In the genomic region with DNA sequence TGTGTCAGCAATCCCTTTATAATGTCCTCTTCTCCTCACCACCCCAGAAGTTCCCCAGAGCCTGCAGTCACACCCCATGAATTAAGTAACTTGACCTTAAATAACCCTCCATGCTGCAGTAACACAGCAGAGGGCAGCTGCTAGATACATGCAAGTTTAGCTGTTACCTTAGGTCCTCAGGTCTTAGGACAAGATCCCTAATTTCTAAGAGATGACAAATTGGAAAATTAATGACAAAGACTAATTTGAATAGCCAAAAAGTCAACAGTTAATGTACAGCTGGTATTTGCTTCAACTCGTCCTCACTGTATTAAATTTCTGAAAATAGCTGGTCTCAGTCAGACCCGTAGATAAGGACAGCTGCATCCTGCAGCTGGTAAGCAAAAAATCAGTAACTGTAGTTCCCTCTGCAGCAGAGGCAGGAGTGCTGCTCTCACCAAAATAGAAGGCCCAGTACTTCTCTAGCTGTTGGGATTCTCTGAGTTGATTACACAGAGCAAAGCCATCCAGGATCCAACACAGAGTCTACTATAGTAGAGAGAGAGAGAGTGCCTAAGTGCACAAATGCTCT, we compare ENCODE assay signal across 8 cellular contexts.
DNase-seq lines count a peak whose midpoint lies in the region; ATAC-seq and TF ChIP-seq lines count a peak whose summit lies in the region.

No MANE protein-coding gene starts in this region.

- no peaks in the 10 kb centered on the region for H3K27me3 Mint-ChIP-seq in H9 (ENCODE audit: low read depth)
- no peaks in the 10 kb centered on the region for H3K27me3 Mint-ChIP-seq in activated naive CD4-positive, alpha-beta T cell treated with anti-CD3 and anti-CD28 coated beads for 36 hours (ENCODE audit: low read depth)

- TF ChIP-seq CTCF in GM12864 (IDR thresholded peaks at IDR 0.05; ENCODE audit: low read depth, low read length, missing control alignments) (no peak), H9 (conservative IDR thresholded peaks at IDR 0.05) (no peak), WERI-Rb-1 (IDR thresholded peaks at IDR 0.05; ENCODE audit: low read depth, low read length) (no peak), omental fat pad (IDR thresholded peaks at IDR 0.05) (no peak), colonic mucosa (IDR thresholded peaks at IDR 0.05) (no peak)

- no peak overlapping the region for H3K27ac ChIP-seq in H9 (ENCODE audit: insufficient read length, low read depth, low read length)
- no peak overlapping the region for H3K27ac ChIP-seq in WERI-Rb-1
- H3K27ac ChIP-seq in colonic mucosa: no peak overlapping the region

- H3K18ac ChIP-seq in H9 (ENCODE audit: insufficient read length, low read depth, low read length): no peak overlapping the region

- no peak overlapping the region for H2AFZ ChIP-seq in H9 (ENCODE audit: low read length)

- H3T11ph ChIP-seq in H9 (ENCODE audit: low read length): no peak overlapping the region

- H3K23ac ChIP-seq in H9 (ENCODE audit: insufficient read length, low read depth, low read length): no peak overlapping the region

- H3K9ac ChIP-seq in H9 (ENCODE audit: extremely low read depth, insufficient read length, low read length) (no peak overlapping the region), colonic mucosa (ENCODE audit: low read depth in 2 of 2, low read length in 2 of 2) (no peak overlapping the region)

- H3K23me2 ChIP-seq in H9 (ENCODE audit: insufficient read length, low read depth, low read length, poor library complexity, severe bottlenecking): no peaks in the 10 kb centered on the region

- H3K27me3 ChIP-seq in H9 (ENCODE audit: insufficient read depth, low read length) (no peaks in the 10 kb centered on the region), WERI-Rb-1 (ENCODE audit: insufficient read depth, low read depth, severe bottlenecking) (no peaks in the 10 kb centered on the region), colonic mucosa (no peaks in the 10 kb centered on the region)

- no peak overlapping the region for H2BK15ac ChIP-seq in H9 (ENCODE audit: low read depth, low read length)

- H3K4me1 ChIP-seq in H9 (ENCODE audit: insufficient read depth, low read length) (no peaks in the 10 kb centered on the region), colonic mucosa (peaks cover 7% of the 10 kb centered on the region)

- H2BK20ac ChIP-seq in H9 (ENCODE audit: low read depth, low read length, poor library complexity, severe bottlenecking): no peak overlapping the region

- H4K20me1 ChIP-seq in H9 (ENCODE audit: control insufficient read depth, insufficient read depth, insufficient read length): no peaks in the 10 kb centered on the region

- no peak overlapping the region for H3K4ac ChIP-seq in H9 (ENCODE audit: low read depth, low read length)

- H3K36me3 ChIP-seq in WERI-Rb-1 (peaks cover 3% of the 10 kb centered on the region), colonic mucosa (no peaks in the 10 kb centered on the region)

- peak; percentile 46 for ATAC-seq in omental fat pad (ENCODE audit: low FRiP score)

- no peaks in the 10 kb centered on the region for H3K79me2 ChIP-seq in H9 (ENCODE audit: insufficient read depth, low read length)

- H3K27ac Mint-ChIP-seq in H9: peak overlapping the region; percentile 6 to 87 (median 37); a peak in 4 of 7 replicates
- no peak overlapping the region for H3K27ac Mint-ChIP-seq in activated naive CD4-positive, alpha-beta T cell treated with anti-CD3 and anti-CD28 coated beads for 36 hours

- DNase-seq in GM12864 (ENCODE audit: low read depth): peak; percentile 19
- no peak for DNase-seq in H9
- peak; percentile 92 for DNase-seq in NAMALWA (ENCODE audit: low spot score)
- DNase-seq in WERI-Rb-1: peak; percentile 27
- DNase-seq in omental fat pad (ENCODE audit: low spot score): no peak
- no peak for DNase-seq in ureter (ENCODE audit: low spot score)
- DNase-seq in colonic mucosa: no peak
- DNase-seq in activated naive CD4-positive, alpha-beta T cell treated with anti-CD3 and anti-CD28 coated beads for 36 hours: no peak

- H2BK5ac ChIP-seq in H9 (ENCODE audit: insufficient read length, low read length): no peak overlapping the region

- CTCF ChIA-PET in activated naive CD4-positive, alpha-beta T cell treated with anti-CD3 and anti-CD28 coated beads for 36 hours (lab: Charles Lee): interaction anchor here (0.6 kb wide), 1 partner anchor 118 kb away, joined by 3 read pairs; no protein-coding TSS in a partner anchor

- H3K4me1 Mint-ChIP-seq in H9: peaks cover 30% of the 10 kb centered on the region in 2 experiments
- H3K4me1 Mint-ChIP-seq in activated naive CD4-positive, alpha-beta T cell treated with anti-CD3 and anti-CD28 coated beads for 36 hours (ENCODE audit: low read depth): peaks cover 39% of the 10 kb centered on the region

- no peak overlapping the region for H4K8ac ChIP-seq in H9 (replicated peaks; ENCODE audit: insufficient read length, low read depth, low read length)

- no peak overlapping the region for H2BK12ac ChIP-seq in H9 (ENCODE audit: insufficient read length, low read depth, low read length)

- H4K91ac ChIP-seq in H9 (ENCODE audit: insufficient read length, low read depth, low read length): no peak overlapping the region

- H2BK120ac ChIP-seq in H9 (ENCODE audit: low read depth, low read length, poor library complexity, severe bottlenecking): no peak overlapping the region

- no peak overlapping the region for H3K4me2 ChIP-seq in H9 (ENCODE audit: insufficient read depth, insufficient read length, low read length)

- WGBS in H9 (ENCODE audit: extremely low coverage, insufficient read length, low lambda C conversion rate): no CpG with 5 or more reads among the region's 2 CpGs

- H3K9me3 ChIP-seq in H9 (ENCODE audit: control insufficient read depth, low read depth, low read length): no peaks in the 10 kb centered on the region
- H3K9me3 ChIP-seq in WERI-Rb-1 (ENCODE audit: severe bottlenecking): no peaks in the 10 kb centered on the region
- H3K9me3 ChIP-seq in colonic mucosa: no peaks in the 10 kb centered on the region

- H3K4me3 ChIP-seq in GM12864 (ENCODE audit: low read depth, low read length) (no peak overlapping the region), WERI-Rb-1 (ENCODE audit: low read depth, low read length) (no peak overlapping the region), colonic mucosa (no peak overlapping the region)

- H3K36me3 Mint-ChIP-seq in H9 (ENCODE audit: insufficient read depth in 1 of 3, low read depth in 3 of 3): peaks cover 14 to 24% (median 23%) of the 10 kb centered on the region in 3 experiments
- no peaks in the 10 kb centered on the region for H3K36me3 Mint-ChIP-seq in activated naive CD4-positive, alpha-beta T cell treated with anti-CD3 and anti-CD28 coated beads for 36 hours (ENCODE audit: low read depth)

- H3K14ac ChIP-seq in H9 (ENCODE audit: insufficient read depth, low read length): no peak overlapping the region

- H4K5ac ChIP-seq in H9 (ENCODE audit: insufficient read length, low read depth, low read length): no peak overlapping the region

- peaks cover 0 to 3% of the 10 kb centered on the region in 2 experiments; a peak in 1 of 5 replicates for H3K9me3 Mint-ChIP-seq in H9
- H3K9me3 Mint-ChIP-seq in activated naive CD4-positive, alpha-beta T cell treated with anti-CD3 and anti-CD28 coated beads for 36 hours: no peaks in the 10 kb centered on the region

- no peak overlapping the region for H3K56ac ChIP-seq in H9 (ENCODE audit: insufficient read length, low read depth, low read length)

- H2AK5ac ChIP-seq in H9 (ENCODE audit: insufficient read length, low read length): no peak overlapping the region

- intact Hi-C loops in colonic mucosa (cut with DNase I): loop anchor here (10.0 kb wide), 2 partner anchors 57 to 153 kb away; a partner anchor contains a TSS
- intact Hi-C loops in activated naive CD4-positive, alpha-beta T cell treated with anti-CD3 and anti-CD28 coated beads for 36 hours (cut with micrococcal nuclease): no loop called here

- no peaks in the 10 kb centered on the region for H3K79me1 ChIP-seq in H9 (ENCODE audit: insufficient read depth, low read depth, low read length, poor library complexity, severe bottlenecking)

- H3K4me3 Mint-ChIP-seq in H9: no peak overlapping the region
- no peak overlapping the region for H3K4me3 Mint-ChIP-seq in activated naive CD4-positive, alpha-beta T cell treated with anti-CD3 and anti-CD28 coated beads for 36 hours

Comparison
In these comparisons a context has a peak if more than half of its experiments do, and no peak if none do; other contexts are left out.
1. DNase-seq: peak in GM12864 (single experiment), NAMALWA (single experiment) and WERI-Rb-1 (single experiment); none in H9 (single experiment), omental fat pad (single experiment), ureter (single experiment), colonic mucosa (single experiment) and activated naive CD4-positive, alpha-beta T cell treated with anti-CD3 and anti-CD28 coated beads for 36 hours (single experiment).